Comparison of ENCODE assay signal across 2 cellular contexts in genomic region chr22:37911697-37912096, GRCh38.
TF ChIP-seq lines count a peak whose summit lies in the region.

No MANE protein-coding gene starts in this region.

TF ChIP-seq in GM23338, 12 proteins besides CTCF, POLR2A, EP300 and RAD21:
- TF ChIP-seq JUNB (IDR thresholded peaks at IDR 0.05; ENCODE audit: unreplicated experiment) = no peak

TF ChIP-seq in GM12878, 131 proteins besides CTCF, POLR2A, EP300 and RAD21:
- TF ChIP-seq NRF1 (conservative IDR thresholded peaks at IDR 0.05; ENCODE audit: low read depth, low read length) (no peak), KDM1A (IDR thresholded peaks at IDR 0.05; ENCODE audit: borderline replicate concordance) (no peak), PAX8 (IDR thresholded peaks at IDR 0.05) (no peak), SUZ12 (IDR thresholded peaks at IDR 0.05; ENCODE audit: unreplicated experiment) (no peak), NFIC (IDR thresholded peaks at IDR 0.05; ENCODE audit: low read depth, low read length) (no peak), ATF3 (IDR thresholded peaks at IDR 0.05; ENCODE audit: borderline replicate concordance, extremely low read depth, low read depth, low read length) (no peak), BCL11A (IDR thresholded peaks at IDR 0.05; ENCODE audit: low read depth, low read length) (no peak)
TF ChIP-seq in GM12878: peak in this region for 0.
